ENCODE assay signal across 23 cellular contexts in genomic region chr3:173289072-173289471, GRCh38.
DNase-seq lines count a peak whose midpoint lies in the region; ATAC-seq and TF ChIP-seq lines count a peak whose summit lies in the region.
"Had no signal": no experiment of that assay in that cellular context is flagged by ENCODE, and none has a peak within 500 bp of the region (broad histone marks: within the 10 kb centered on the region; RNA-seq: fewer than 3 reads in every experiment).

No MANE protein-coding gene starts in this region.

- H3K9ac ChIP-seq in neural progenitor cell: no peak overlapping the region
- H3K9ac ChIP-seq: BLaER1 had no signal

- TF ChIP-seq POLR2A in gastroesophageal sphincter (IDR thresholded peaks at IDR 0.05): no peak

- H2AFZ ChIP-seq in GM23338 (peak overlapping the region; percentile 8; the same call in 1 of the 2 replicates), neural progenitor cell (replicated peaks) (peak overlapping the region; percentile 53)

- H3K27ac Mint-ChIP-seq in GM23338: no peak overlapping the region
- H3K27ac Mint-ChIP-seq in neural progenitor cell: no peak overlapping the region
- H3K27ac Mint-ChIP-seq: CD14-positive monocyte; CD4-positive, alpha-beta memory T cell; CD4-positive, CD25-positive, alpha-beta regulatory T cell; CD8-positive, alpha-beta memory T cell had no signal

- H3K4me1 ChIP-seq in GM23338 (ENCODE audit: insufficient read depth) (peaks cover 2% of the 10 kb centered on the region; the same call in 1 of the 2 replicates), HEK293 (ENCODE audit: control insufficient read depth, insufficient read depth, low read length) (0 out of 2 replicates have a peak, but pooled peaks cover 3% of the 10 kb centered on the region), neural progenitor cell (no peaks in the 10 kb centered on the region), SJCRH30 (no peaks in the 10 kb centered on the region), aorta (ENCODE audit: control insufficient read depth in 1 of 2, insufficient read depth in 2 of 2, low read length in 2 of 2) (no peaks in the 10 kb centered on the region), gastroesophageal sphincter (no peaks in the 10 kb centered on the region)
- H3K4me1 ChIP-seq: BE2C, BLaER1 had no signal

- H3K79me2 ChIP-seq in GM23338 (replicated peaks; ENCODE audit: insufficient read depth) (no peaks in the 10 kb centered on the region), neural progenitor cell (ENCODE audit: low read depth) (no peaks in the 10 kb centered on the region)

- H3K27me3 ChIP-seq in GM23338 (ENCODE audit: insufficient read depth) (no peaks in the 10 kb centered on the region), neural progenitor cell (no peaks in the 10 kb centered on the region), SJCRH30 (no peaks in the 10 kb centered on the region), aorta (ENCODE audit: control insufficient read depth in 1 of 2, insufficient read depth in 2 of 2, low read length in 1 of 2) (no peaks in the 10 kb centered on the region), gastroesophageal sphincter (no peaks in the 10 kb centered on the region)
- H3K27me3 ChIP-seq: BE2C, BLaER1 had no signal

- TF ChIP-seq EP300 in gastroesophageal sphincter (IDR thresholded peaks at IDR 0.05): no peak

- no peak for TF ChIP-seq CTCF in GM23338 (conservative IDR thresholded peaks at IDR 0.05; ENCODE audit: low read depth in 2 of 2)
- no peak for TF ChIP-seq CTCF in HEK293 (tag by site-specific recombination; IDR thresholded peaks at IDR 0.05)
- no peak for TF ChIP-seq CTCF in neural progenitor cell (IDR thresholded peaks at IDR 0.05)
- TF ChIP-seq CTCF in RWPE1 (conservative IDR thresholded peaks at IDR 0.05; ENCODE audit: low read depth): no peak
- no peak for TF ChIP-seq CTCF in gastroesophageal sphincter (IDR thresholded peaks at IDR 0.05)

- H3K36me3 ChIP-seq in GM23338 (ENCODE audit: insufficient read depth): no peaks in the 10 kb centered on the region
- H3K36me3 ChIP-seq in HEK293 (ENCODE audit: control insufficient read depth in 2 of 2, insufficient read depth in 1 of 2, low read length in 2 of 2): no peaks in the 10 kb centered on the region
- H3K36me3 ChIP-seq in neural progenitor cell: no peaks in the 10 kb centered on the region
- no peaks in the 10 kb centered on the region for H3K36me3 ChIP-seq in SJCRH30
- no peaks in the 10 kb centered on the region for H3K36me3 ChIP-seq in aorta (ENCODE audit: control insufficient read depth in 1 of 2, insufficient read depth in 2 of 2, low read length in 1 of 2)
- no peaks in the 10 kb centered on the region for H3K36me3 ChIP-seq in gastroesophageal sphincter
- H3K36me3 ChIP-seq: BE2C, BLaER1 had no signal

- no peaks in the 10 kb centered on the region for H3F3A ChIP-seq in GM23338 (replicated peaks; ENCODE audit: low read depth)
- H3F3A ChIP-seq in neural progenitor cell (ENCODE audit: low read depth): no peaks in the 10 kb centered on the region

- H3K4me3 Mint-ChIP-seq in GM23338 (no peak overlapping the region), neural progenitor cell (no peak overlapping the region)
- H3K4me3 Mint-ChIP-seq: CD14-positive monocyte; CD4-positive, alpha-beta memory T cell; CD4-positive, CD25-positive, alpha-beta regulatory T cell; CD8-positive, alpha-beta memory T cell had no signal

- H3K9me3 Mint-ChIP-seq in GM23338 (peaks cover 18% of the 10 kb centered on the region; the same call in 2 of the 3 replicates), neural progenitor cell (peaks cover 10% of the 10 kb centered on the region)

- H3K9me3 ChIP-seq in HEK293 (ENCODE audit: control insufficient read depth, insufficient read depth, low read depth, low read length) (no peaks in the 10 kb centered on the region), neural progenitor cell (ENCODE audit: low read depth) (no peaks in the 10 kb centered on the region), SJCRH30 (replicated peaks) (no peaks in the 10 kb centered on the region), aorta (ENCODE audit: control insufficient read depth, low read length) (no peaks in the 10 kb centered on the region), gastroesophageal sphincter (no peaks in the 10 kb centered on the region)
- H3K9me3 ChIP-seq: BE2C, BLaER1 had no signal

- no peaks in the 10 kb centered on the region for H3K9me2 ChIP-seq in GM23338 (ENCODE audit: insufficient read depth)

- no peak for DNase-seq in GM23338 (ENCODE audit: low spot score)
- DNase-seq in NCI-H69 (lab: John Stamatoyannopoulos, UW): peak; percentile 30
- no peak for DNase-seq in neural progenitor cell (ENCODE audit: low spot score)
- DNase-seq in RWPE1 (ENCODE audit: low spot score): no peak
- DNase-seq in SJCRH30: no peak
- DNase-seq in aorta: no peak
- DNase-seq: 8988T; ACHN; BE2C; C1 segment of cervical spinal cord; CD4-positive, alpha-beta memory T cell; CD4-positive, CD25-positive, alpha-beta regulatory T cell; CD8-positive, alpha-beta memory T cell; COR-L47; DMS 273 treated with DMSO at 0.1 percent for 48 hours; DMS153; DMS53; DMS79 treated with DMSO at 0.1 percent for 48 hours; GF-D8 had no signal

- CTCF ChIA-PET in HEK293 (lab: Yijun Ruan, JAX): no interaction called here
- CTCF ChIA-PET in RWPE1 (lab: Yijun Ruan, JAX): no interaction called here

- intact Hi-C loops in aorta (cut with DNase I): no loop called here

- H4K20me1 ChIP-seq in GM23338 (replicated peaks; ENCODE audit: insufficient read depth): no peaks in the 10 kb centered on the region
- no peaks in the 10 kb centered on the region for H4K20me1 ChIP-seq in neural progenitor cell (ENCODE audit: low read depth)
- H4K20me1 ChIP-seq: BLaER1 had no signal

- H3K27me3 Mint-ChIP-seq in GM23338 (ENCODE audit: insufficient read depth, low read depth, poor library complexity) (peaks cover 2% of the 10 kb centered on the region), neural progenitor cell (ENCODE audit: insufficient read depth, low read depth) (no peaks in the 10 kb centered on the region)
- H3K27me3 Mint-ChIP-seq: CD4-positive, alpha-beta memory T cell; CD4-positive, CD25-positive, alpha-beta regulatory T cell; CD8-positive, alpha-beta memory T cell had no signal

- ATAC-seq in GM23338 (no peak), aorta (ENCODE audit: low FRiP score) (no peak), gastroesophageal sphincter (no peak)

- H3K27ac ChIP-seq in GM23338 (ENCODE audit: low read depth) (no peak overlapping the region), HEK293 (ENCODE audit: extremely low read depth, low read depth, low read length) (no peak overlapping the region), neural progenitor cell (no peak overlapping the region), RWPE1 (no peak overlapping the region), SJCRH30 (no peak overlapping the region), aorta (ENCODE audit: low read depth in 1 of 2, low read length in 2 of 2) (no peak overlapping the region), gastroesophageal sphincter (no peak overlapping the region)
- H3K27ac ChIP-seq: BLaER1 had no signal

- POLR2A ChIA-PET in HEK293 (lab: Yijun Ruan, JAX) (no interaction called here), RWPE1 (lab: Yijun Ruan, JAX; ENCODE audit: low non-redundant PET) (no interaction called here)

- H3K36me3 Mint-ChIP-seq in GM23338 (ENCODE audit: low read depth) (peaks cover 15% of the 10 kb centered on the region; the same call in 2 of the 3 replicates), neural progenitor cell (no peaks in the 10 kb centered on the region)
- H3K36me3 Mint-ChIP-seq: CD14-positive monocyte; CD4-positive, alpha-beta memory T cell; CD4-positive, CD25-positive, alpha-beta regulatory T cell; CD8-positive, alpha-beta memory T cell had no signal

- peaks cover 7% of the 10 kb centered on the region; the same call in 2 of the 3 replicates for H3K4me1 Mint-ChIP-seq in GM23338
- H3K4me1 Mint-ChIP-seq in neural progenitor cell: no peaks in the 10 kb centered on the region
- H3K4me1 Mint-ChIP-seq: CD14-positive monocyte; CD4-positive, alpha-beta memory T cell; CD4-positive, CD25-positive, alpha-beta regulatory T cell; CD8-positive, alpha-beta memory T cell had no signal

- 4 to 21% methylated on average over 1 of the region's 1 CpG for WGBS in aorta, 2 donors
- 29 to 50% methylated on average over 1 of the region's 1 CpG for WGBS in gastroesophageal sphincter (ENCODE audit: low coverage in 1 of 2), 2 donors

- H3K4me2 ChIP-seq in GM23338: no peak overlapping the region
- H3K4me2 ChIP-seq in neural progenitor cell: no peak overlapping the region
- H3K4me2 ChIP-seq: BLaER1 had no signal

- H3K4me3 ChIP-seq in GM23338: no peak overlapping the region
- no peak overlapping the region for H3K4me3 ChIP-seq in HEK293 (ENCODE audit: low read depth, low read length)
- H3K4me3 ChIP-seq in neural progenitor cell: no peak overlapping the region
- H3K4me3 ChIP-seq in SJCRH30: no peak overlapping the region
- H3K4me3 ChIP-seq in aorta (ENCODE audit: low read length in 2 of 2): no peak overlapping the region
- H3K4me3 ChIP-seq in gastroesophageal sphincter: no peak overlapping the region
- H3K4me3 ChIP-seq: BLaER1 had no signal

TF ChIP-seq in GM23338, 12 proteins besides CTCF, POLR2A, EP300 and RAD21 (continues in another document):
- TF ChIP-seq EZH2phosphoT487 (IDR thresholded peaks at IDR 0.05; ENCODE audit: unreplicated experiment): no peak

TF ChIP-seq in HEK293, 187 proteins besides CTCF, POLR2A, EP300 and RAD21:
- TF ChIP-seq ZNF561 (tag by site-specific recombination; IDR thresholded peaks at IDR 0.05; ENCODE audit: borderline replicate concordance) (no peak), FEZF1 (tag by site-specific recombination; IDR thresholded peaks at IDR 0.05) (peak; percentile 38; the same call in 1 of the 2 replicates), ZNF571 (tag by site-specific recombination; IDR thresholded peaks at IDR 0.05) (no peak), ZNF843 (tag by site-specific recombination; IDR thresholded peaks at IDR 0.05) (peak; percentile 66), OSR2 (tag by site-specific recombination; IDR thresholded peaks at IDR 0.05) (no peak)
- TF ChIP-seq, protein P1, sequence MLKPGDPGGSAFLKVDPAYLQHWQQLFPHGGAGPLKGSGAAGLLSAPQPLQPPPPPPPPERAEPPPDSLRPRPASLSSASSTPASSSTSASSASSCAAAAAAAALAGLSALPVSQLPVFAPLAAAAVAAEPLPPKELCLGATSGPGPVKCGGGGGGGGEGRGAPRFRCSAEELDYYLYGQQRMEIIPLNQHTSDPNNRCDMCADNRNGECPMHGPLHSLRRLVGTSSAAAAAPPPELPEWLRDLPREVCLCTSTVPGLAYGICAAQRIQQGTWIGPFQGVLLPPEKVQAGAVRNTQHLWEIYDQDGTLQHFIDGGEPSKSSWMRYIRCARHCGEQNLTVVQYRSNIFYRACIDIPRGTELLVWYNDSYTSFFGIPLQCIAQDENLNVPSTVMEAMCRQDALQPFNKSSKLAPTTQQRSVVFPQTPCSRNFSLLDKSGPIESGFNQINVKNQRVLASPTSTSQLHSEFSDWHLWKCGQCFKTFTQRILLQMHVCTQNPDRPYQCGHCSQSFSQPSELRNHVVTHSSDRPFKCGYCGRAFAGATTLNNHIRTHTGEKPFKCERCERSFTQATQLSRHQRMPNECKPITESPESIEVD (tag by site-specific recombination; IDR thresholded peaks at IDR 0.05): peak; percentile 77
TF ChIP-seq in HEK293: peak in this region for 3.
